In the genomic region with DNA sequence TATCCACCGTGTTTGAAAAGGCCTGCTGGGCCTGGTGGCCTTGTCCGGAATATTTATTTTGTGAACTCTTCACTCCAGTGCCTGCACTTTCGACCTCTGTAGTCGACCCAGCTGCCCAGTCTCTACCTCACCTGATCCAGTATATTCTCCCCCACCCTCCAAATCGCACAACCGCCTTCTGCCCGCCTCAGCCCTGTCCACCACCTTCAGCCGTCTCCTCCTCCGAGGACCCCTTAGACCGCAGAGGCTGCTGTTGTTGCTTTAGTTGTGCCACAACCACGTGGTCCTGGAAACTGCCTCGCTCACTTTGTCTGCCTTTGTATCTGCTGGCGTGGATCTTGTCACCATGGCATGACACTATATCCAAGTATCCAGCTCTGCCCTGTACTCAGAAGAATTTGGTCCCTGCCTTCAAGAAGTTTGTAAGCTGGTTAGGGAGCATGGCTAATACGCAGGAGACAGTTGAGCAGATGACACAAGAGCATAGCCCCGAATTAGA, we compare ENCODE assay signal across 9 cellular contexts. TPM values are rescaled to one million over a fixed set of nuclear protein-coding genes. Genes with fewer than 3 reads are reported as not detected.
DNase-seq lines count a peak whose midpoint lies in the region; ATAC-seq lines count a peak whose summit lies in the region.
"Had no signal": no experiment of that assay in that cellular context is flagged by ENCODE, and none has a peak within 500 bp of the region (broad histone marks: within the 10 kb centered on the region; RNA-seq: fewer than 3 reads in every experiment).

No MANE protein-coding gene starts in this region.

- peaks cover 42% of the 10 kb centered on the region for H3K4me1 Mint-ChIP-seq in activated T-helper 1 cell treated with anti-CD3 and anti-CD28 coated beads, Interleukin-12 subunit alpha, Interleukin-12 subunit beta, Interleukin-2, Interleukin-4 antibody, amounts not matched to agents 30 ng/mL and 10 ng/mL and 1 ng/mL, durations not matched to agents 14 hours and 24 hours and 36 hours (ENCODE audit: low read depth)

- peak overlapping the region; percentile 52 to 76 (median 58) for H3K4me3 ChIP-seq in skin epidermis

- H3K27me3 Mint-ChIP-seq in activated T-helper 1 cell treated with anti-CD3 and anti-CD28 coated beads, Interleukin-12 subunit alpha, Interleukin-12 subunit beta, Interleukin-2, Interleukin-4 antibody, amounts not matched to agents 30 ng/mL and 10 ng/mL and 1 ng/mL, durations not matched to agents 14 hours and 24 hours and 36 hours (ENCODE audit: insufficient read depth), result peaks cover 25% of the 10 kb centered on the region

- H3K27ac Mint-ChIP-seq in activated T-helper 1 cell treated with anti-CD3 and anti-CD28 coated beads, Interleukin-12 subunit alpha, Interleukin-12 subunit beta, Interleukin-2, Interleukin-4 antibody, amounts not matched to agents 30 ng/mL and 10 ng/mL and 1 ng/mL, durations not matched to agents 14 hours and 24 hours and 36 hours, result peak overlapping the region; percentile 81

- intact Hi-C loops in activated T-helper 1 cell treated with anti-CD3 and anti-CD28 coated beads, Interleukin-12 subunit alpha, Interleukin-12 subunit beta, Interleukin-2, Interleukin-4 antibody, amounts not matched to agents 30 ng/mL and 10 ng/mL and 1 ng/mL, durations not matched to agents 14 hours and 24 hours and 36 hours (cut with micrococcal nuclease), result loop anchor here (5.0 kb wide), 2 partner anchors 66 to 571 kb away; partner anchors contain the start of genes WARS2 and ZNF697

- H3K36me3 Mint-ChIP-seq in activated T-helper 1 cell treated with anti-CD3 and anti-CD28 coated beads, Interleukin-12 subunit alpha, Interleukin-12 subunit beta, Interleukin-2, Interleukin-4 antibody, amounts not matched to agents 30 ng/mL and 10 ng/mL and 1 ng/mL, durations not matched to agents 14 hours and 24 hours and 36 hours (ENCODE audit: low read depth), result peaks cover 12% of the 10 kb centered on the region

- DNase-seq in AG08396 (ENCODE audit: low spot score), result peak; percentile 13
- no peak for DNase-seq in activated T-helper 1 cell treated with anti-CD3 and anti-CD28 coated beads, Interleukin-12 subunit alpha, Interleukin-12 subunit beta, Interleukin-2, Interleukin-4 antibody, amounts not matched to agents 30 ng/mL and 10 ng/mL and 1 ng/mL, durations not matched to agents 14 hours and 24 hours and 36 hours (ENCODE audit: low spot score)
- peak; percentile 41 to 49 for DNase-seq in hippocampal formation (lab: John Stamatoyannopoulos, UW)
- DNase-seq in SKM-1 (lab: John Stamatoyannopoulos, UW; ENCODE audit: unreplicated experiment), result no peak

- H3K27ac ChIP-seq in skin epidermis, result peak overlapping the region in 18 of 21 experiments; percentile 18 to 88 (median 68)

- H3K9me3 Mint-ChIP-seq in activated T-helper 1 cell treated with anti-CD3 and anti-CD28 coated beads, Interleukin-12 subunit alpha, Interleukin-12 subunit beta, Interleukin-2, Interleukin-4 antibody, amounts not matched to agents 30 ng/mL and 10 ng/mL and 1 ng/mL, durations not matched to agents 14 hours and 24 hours and 36 hours, result no peaks in the 10 kb centered on the region

- peak; percentile 15 for ATAC-seq in HG03159 (IDR thresholded peaks at IDR 0.05; ENCODE audit: unreplicated experiment)
- no peak for ATAC-seq in GM19452 (IDR thresholded peaks at IDR 0.05; ENCODE audit: unreplicated experiment)
- no peak for ATAC-seq in HG03457 (IDR thresholded peaks at IDR 0.05; ENCODE audit: unreplicated experiment)

- H3K4me3 Mint-ChIP-seq in activated T-helper 1 cell treated with anti-CD3 and anti-CD28 coated beads, Interleukin-12 subunit alpha, Interleukin-12 subunit beta, Interleukin-2, Interleukin-4 antibody, amounts not matched to agents 30 ng/mL and 10 ng/mL and 1 ng/mL, durations not matched to agents 14 hours and 24 hours and 36 hours, result peak overlapping the region; percentile 91

RNA-seq across cellular contexts. Expression of gene PHGDH, which starts 1.4 kb away (rescaled TPM):
- 46.7 and 49.3 TPM in 2 replicates for total RNA-seq in activated T-helper 1 cell treated with anti-CD3 and anti-CD28 coated beads, Interleukin-12 subunit alpha, Interleukin-12 subunit beta, Interleukin-2, Interleukin-4 antibody, amounts not matched to agents 30 ng/mL and 10 ng/mL and 1 ng/mL, durations not matched to agents 14 hours and 24 hours and 36 hours

RNA-seq across cellular contexts. Expression of gene HMGCS2, which starts 55.6 kb away (rescaled TPM):
- not detected in 2 replicates for total RNA-seq in activated T-helper 1 cell treated with anti-CD3 and anti-CD28 coated beads, Interleukin-12 subunit alpha, Interleukin-12 subunit beta, Interleukin-2, Interleukin-4 antibody, amounts not matched to agents 30 ng/mL and 10 ng/mL and 1 ng/mL, durations not matched to agents 14 hours and 24 hours and 36 hours
- total RNA-seq: myocyte had no signal

Comparison
In these comparisons a context has a peak if more than half of its experiments do, and no peak if none do; other contexts are left out.
1. DNase-seq: peak in AG08396 (single experiment) and hippocampal formation (2 of 2); none in activated T-helper 1 cell treated with anti-CD3 and anti-CD28 coated beads, Interleukin-12 subunit alpha, Interleukin-12 subunit beta, Interleukin-2, Interleukin-4 antibody, amounts not matched to agents 30 ng/mL and 10 ng/mL and 1 ng/mL, durations not matched to agents 14 hours and 24 hours and 36 hours (single experiment) and SKM-1 (single experiment).